Comparison of ENCODE assay signal across 8 cellular contexts in the genomic region with DNA sequence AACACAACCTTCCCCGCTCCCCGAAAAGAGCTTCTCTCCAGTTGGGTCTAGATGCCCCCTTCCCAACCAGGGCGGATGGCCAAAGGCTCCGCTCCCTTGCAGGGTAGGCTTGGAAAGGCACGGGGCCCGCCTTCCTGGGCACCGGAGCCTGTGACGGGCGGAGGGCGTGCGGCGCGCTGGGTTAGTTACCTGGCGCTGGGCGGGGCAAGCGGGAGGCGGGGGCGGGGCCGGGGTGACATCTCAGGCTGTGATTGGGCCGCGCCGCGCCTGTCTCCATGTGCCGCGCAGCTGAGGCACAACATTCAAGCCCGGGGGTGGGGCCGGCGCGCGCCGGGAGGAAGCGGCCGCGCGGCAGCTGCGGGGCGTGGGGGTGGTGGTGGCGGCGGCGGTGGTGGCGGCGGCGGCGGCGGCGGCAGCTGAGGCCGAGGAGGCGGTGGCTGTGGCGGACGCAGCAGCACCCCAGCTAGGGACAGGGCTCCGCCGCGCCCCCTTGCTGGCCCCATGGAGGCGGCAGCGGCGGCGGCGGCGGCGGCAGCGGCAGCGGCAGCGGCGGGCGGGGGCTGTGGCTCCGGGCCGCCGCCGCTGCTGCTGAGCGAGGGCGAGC. TPM values are rescaled to one million over a fixed set of nuclear protein-coding genes. Genes with fewer than 3 reads are reported as not detected.
DNase-seq lines count a peak whose midpoint lies in the region; ATAC-seq, FAIRE-seq and TF ChIP-seq lines count a peak whose summit lies in the region.

TSS of gene REPS2 (plus strand) at position 298 of the 604 bp plus-strand sequence. CDS start at position 502, 204 bp downstream.

- peak within 1 kb of the TSS; percentile 76 for H3K4me3 Mint-ChIP-seq in activated naive CD8-positive, alpha-beta T cell treated with anti-CD3 and anti-CD28 coated beads, Interleukin-2, amount 10 ng/mL, durations not matched to agents 7 days and 5 days

- intact Hi-C loops in pancreas (cut with DNase I) = no loop called here

- H3K27me3 Mint-ChIP-seq in activated naive CD8-positive, alpha-beta T cell treated with anti-CD3 and anti-CD28 coated beads, Interleukin-2, amount 10 ng/mL, durations not matched to agents 7 days and 5 days = peaks cover 31% of the 10 kb centered on the region

- DNase-seq in GDM1 (lab: John Stamatoyannopoulos, UW) (peak; percentile 52), HEK293T (ENCODE audit: extremely low spot score) (peak; percentile 89), NAMALWA (ENCODE audit: low spot score) (peak; percentile 79), SW 1271 (lab: John Stamatoyannopoulos, UW) (peak; percentile 10 to 39), cardiac muscle cell (ENCODE audit: low read depth in 1 of 2, low spot score in 1 of 2) (peak; percentile 72 to 96), pancreas (peak; percentile 85 to 94 (median 91))
- peak; percentile 61 for DNase-seq in activated naive CD8-positive, alpha-beta T cell treated with anti-CD3 and anti-CD28 coated beads, Interleukin-2, amount 10 ng/mL, durations not matched to agents 7 days and 5 days

- H3K4me1 ChIP-seq in cardiac muscle cell (ENCODE audit: low read depth) = no peaks in the 10 kb centered on the region
- H3K4me1 ChIP-seq in pancreas = no peaks in the 10 kb centered on the region
- H3K4me1 ChIP-seq in thymus (ENCODE audit: control insufficient read depth, insufficient read depth, low read length) = peaks cover 2% of the 10 kb centered on the region

- no peaks in the 10 kb centered on the region for H3K4me1 Mint-ChIP-seq in activated naive CD8-positive, alpha-beta T cell treated with anti-CD3 and anti-CD28 coated beads, Interleukin-2, amount 10 ng/mL, durations not matched to agents 7 days and 5 days

- FAIRE-seq in pancreas (lab: Jason Lieb, UNC) = no peak

- TF ChIP-seq CTCF in cardiac muscle cell (IDR thresholded peaks at IDR 0.05; ENCODE audit: low read depth, low read length) (no peak), pancreas (IDR thresholded peaks at IDR 0.05) (no peak)

- H3K9me3 ChIP-seq in cardiac muscle cell (ENCODE audit: low read depth) = no peaks in the 10 kb centered on the region
- H3K9me3 ChIP-seq in pancreas = no peaks in the 10 kb centered on the region
- no peaks in the 10 kb centered on the region for H3K9me3 ChIP-seq in thymus (ENCODE audit: control insufficient read depth)

- WGBS in pancreas, 2 donors = 0 to 28% methylated on average over 27 to 69 of the region's 71 CpGs
- 2% methylated on average over 60 of the region's 71 CpGs for WGBS in thymus

- peak within 1 kb of the TSS; percentile 94 for H3K4me3 ChIP-seq in cardiac muscle cell
- peak within 1 kb of the TSS; percentile 42 to 64 (median 55) for H3K4me3 ChIP-seq in pancreas
- peak within 1 kb of the TSS; percentile 46 for H3K4me3 ChIP-seq in thymus (ENCODE audit: low read length)

- no peaks in the 10 kb centered on the region for H3K36me3 Mint-ChIP-seq in activated naive CD8-positive, alpha-beta T cell treated with anti-CD3 and anti-CD28 coated beads, Interleukin-2, amount 10 ng/mL, durations not matched to agents 7 days and 5 days

- no peaks in the 10 kb centered on the region for H3K9me3 Mint-ChIP-seq in activated naive CD8-positive, alpha-beta T cell treated with anti-CD3 and anti-CD28 coated beads, Interleukin-2, amount 10 ng/mL, durations not matched to agents 7 days and 5 days

- CTCF ChIA-PET in HEK293T (lab: Yijun Ruan, JAX) = interaction anchor here (1.2 to 2.0 kb wide), 2 partner anchors 63 to 100 kb away, joined by 3 to 8 read pairs; no protein-coding TSS in a partner anchor

- peak; percentile 92 for ATAC-seq in activated naive CD8-positive, alpha-beta T cell treated with anti-CD3 and anti-CD28 coated beads, Interleukin-2, amount 10 ng/mL, durations not matched to agents 7 days and 5 days (ENCODE audit: low read depth)
- peak; percentile 97 to 99 (median 98) for ATAC-seq in pancreas

- POLR2A ChIA-PET in HEK293T (lab: Yijun Ruan, JAX) = interaction anchor here (1.3 kb wide), 1 partner anchor 175 kb away, joined by 3 read pairs; no protein-coding TSS in a partner anchor
- POLR2A ChIA-PET in activated naive CD8-positive, alpha-beta T cell treated with anti-CD3 and anti-CD28 coated beads, Interleukin-2, amount 10 ng/mL, durations not matched to agents 7 days and 5 days (lab: Charles Lee) = no interaction called here

- H3K27me3 ChIP-seq in cardiac muscle cell = no peaks in the 10 kb centered on the region
- H3K27me3 ChIP-seq in pancreas = no peaks in the 10 kb centered on the region
- peaks cover 3% of the 10 kb centered on the region for H3K27me3 ChIP-seq in thymus (ENCODE audit: control insufficient read depth, insufficient read depth)

- no peaks in the 10 kb centered on the region for H3K36me3 ChIP-seq in cardiac muscle cell
- H3K36me3 ChIP-seq in pancreas = no peaks in the 10 kb centered on the region
- no peaks in the 10 kb centered on the region for H3K36me3 ChIP-seq in thymus (ENCODE audit: control insufficient read depth, insufficient read depth)

- peak within 1 kb of the TSS; percentile 55 for H3K27ac ChIP-seq in cardiac muscle cell
- peak within 1 kb of the TSS; percentile 35 to 68 (median 53) for H3K27ac ChIP-seq in pancreas
- H3K27ac ChIP-seq in thymus (ENCODE audit: low read depth) = no peak within 1 kb of the TSS

- H3K27ac Mint-ChIP-seq in activated naive CD8-positive, alpha-beta T cell treated with anti-CD3 and anti-CD28 coated beads, Interleukin-2, amount 10 ng/mL, durations not matched to agents 7 days and 5 days = no peak within 1 kb of the TSS

TF ChIP-seq in HEK293T, 16 proteins besides CTCF, POLR2A, EP300 and RAD21:
- no peak for TF ChIP-seq LEF1 (IDR thresholded peaks at IDR 0.05; ENCODE audit: borderline replicate concordance)
- TF ChIP-seq FOXK2 (IDR thresholded peaks at IDR 0.05) = no peak
- no peak for TF ChIP-seq FOXM1 (IDR thresholded peaks at IDR 0.05; ENCODE audit: borderline replicate concordance)
- no peak for TF ChIP-seq ZNF384 (IDR thresholded peaks at IDR 0.05)
- TF ChIP-seq NFRKB (IDR thresholded peaks at IDR 0.05) = no peak
- TF ChIP-seq HDGF (IDR thresholded peaks at IDR 0.05; ENCODE audit: borderline replicate concordance) = no peak
- no peak for TF ChIP-seq SUZ12 (IDR thresholded peaks at IDR 0.05)
- no peak for TF ChIP-seq L3MBTL2 (conservative IDR thresholded peaks at IDR 0.05)
- TF ChIP-seq SP1 (IDR thresholded peaks at IDR 0.05) = no peak
- no peak for TF ChIP-seq FOXA1 (IDR thresholded peaks at IDR 0.05)
- TF ChIP-seq ELF4 (IDR thresholded peaks at IDR 0.05) = no peak
- TF ChIP-seq CTBP1 (IDR thresholded peaks at IDR 0.05; ENCODE audit: borderline replicate concordance) = no peak
- TF ChIP-seq, protein P1, sequence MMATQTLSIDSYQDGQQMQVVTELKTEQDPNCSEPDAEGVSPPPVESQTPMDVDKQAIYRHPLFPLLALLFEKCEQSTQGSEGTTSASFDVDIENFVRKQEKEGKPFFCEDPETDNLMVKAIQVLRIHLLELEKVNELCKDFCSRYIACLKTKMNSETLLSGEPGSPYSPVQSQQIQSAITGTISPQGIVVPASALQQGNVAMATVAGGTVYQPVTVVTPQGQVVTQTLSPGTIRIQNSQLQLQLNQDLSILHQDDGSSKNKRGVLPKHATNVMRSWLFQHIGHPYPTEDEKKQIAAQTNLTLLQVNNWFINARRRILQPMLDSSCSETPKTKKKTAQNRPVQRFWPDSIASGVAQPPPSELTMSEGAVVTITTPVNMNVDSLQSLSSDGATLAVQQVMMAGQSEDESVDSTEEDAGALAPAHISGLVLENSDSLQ (IDR thresholded peaks at IDR 0.05) = no peak
- no peak for TF ChIP-seq ARNT (IDR thresholded peaks at IDR 0.05)

RNA-seq across cellular contexts. Expression of gene REPS2, which starts in this region (rescaled TPM):
- under 1 TPM; 0.08 to 0.31 TPM for total RNA-seq in activated naive CD8-positive, alpha-beta T cell treated with anti-CD3 and anti-CD28 coated beads, Interleukin-2, amount 10 ng/mL, durations not matched to agents 7 days and 5 days
- total RNA-seq in cardiac muscle cell (9.1 and 17.3 TPM in 2 replicates), pancreas (10 to 100 TPM; 14.2 to 29.3 (median 18.7) TPM)
- polyA plus RNA-seq in cardiac muscle cell (6.0 and 9.8 TPM in 2 replicates), pancreas (1 to 10 TPM; 5.2 to 7.1 TPM), thymus (3.6 TPM)

Comparison
In these comparisons a context has a peak if more than half of its experiments do, and no peak if none do; other contexts are left out.
1. Peak in DNase-seq and ATAC-seq in activated naive CD8-positive, alpha-beta T cell treated with anti-CD3 and anti-CD28 coated beads, Interleukin-2, amount 10 ng/mL, durations not matched to agents 7 days and 5 days; RNA of the gene not detected or under 1 TPM.
2. DNase-seq: peak in every context shown above with its lines; median percentile 91 in pancreas; 89 in HEK293T; 84 in cardiac muscle cell; 79 in NAMALWA; 61 in activated naive CD8-positive, alpha-beta T cell treated with anti-CD3 and anti-CD28 coated beads, Interleukin-2, amount 10 ng/mL, durations not matched to agents 7 days and 5 days; 52 in GDM1; 24 in SW 1271.